ENCODE assay signal across 8 cellular contexts in genomic region chr1:234544094-234544579, GRCh38.
DNase-seq lines count a peak whose midpoint lies in the region; ATAC-seq and TF ChIP-seq lines count a peak whose summit lies in the region.

No MANE protein-coding gene starts in this region.

- H3K27me3 ChIP-seq in breast epithelium: no peaks in the 10 kb centered on the region

- H3K9me3 ChIP-seq in breast epithelium: no peaks in the 10 kb centered on the region

- peaks cover 0 to 20% of the 10 kb centered on the region in 2 donors for H3K4me1 ChIP-seq in breast epithelium

- TF ChIP-seq POLR2A in breast epithelium (IDR thresholded peaks at IDR 0.05): no peak

- TF ChIP-seq CTCF in breast epithelium (IDR thresholded peaks at IDR 0.05): no peak

- ATAC-seq in SK-N-SH treated with all-trans-retinoic acid at 6 μM for 48 hours: peak; percentile 83
- no peak for ATAC-seq in HG03342 (IDR thresholded peaks at IDR 0.05; ENCODE audit: unreplicated experiment)
- ATAC-seq in HG03521 (IDR thresholded peaks at IDR 0.05; ENCODE audit: unreplicated experiment): no peak

- peak overlapping the region; percentile 84 to 86 for H3K27ac ChIP-seq in breast epithelium

- no peaks in the 10 kb centered on the region for H3K36me3 ChIP-seq in breast epithelium

- peak overlapping the region in 1 of 3 donors; percentile 16 for H3K4me3 ChIP-seq in breast epithelium

- intact Hi-C loops in breast epithelium (cut with DNase I; ENCODE audit: low total_unique reads): no loop called here

- DNase-seq in Ammon's horn (ENCODE audit: low spot score) (peak; percentile 92), LHCN-M2 (ENCODE audit: low read depth) (peak; percentile 76), breast epithelium (ENCODE audit: low spot score in 2 of 2) (peak; percentile 58 to 60), kidney glomerular epithelial cell (lab: John Stamatoyannopoulos, UW) (peak; percentile 68)
- peak; percentile 9 to 30 for DNase-seq in stimulated activated CD4-positive, alpha-beta T cell treated with anti-CD3 and anti-CD28 coated beads, Interleukin-1b, Interleukin-23, amount 100 ng/mL, for 4 hours (ENCODE audit: low read depth in 2 of 2)

TF ChIP-seq in SK-N-SH treated with all-trans-retinoic acid at 6 μM for 48 hours, 23 proteins besides CTCF, POLR2A, EP300 and RAD21:
- TF ChIP-seq BACH2 (CRISPR knock-in tag; IDR thresholded peaks at IDR 0.05; ENCODE audit: borderline replicate concordance): 0 out of 2 replicates have a peak, but pooled peaks have one; percentile 25
- no peak for TF ChIP-seq ESRRG (CRISPR knock-in tag; IDR thresholded peaks at IDR 0.05)
- no peak for TF ChIP-seq CSRNP3 (CRISPR knock-in tag; IDR thresholded peaks at IDR 0.05)
- TF ChIP-seq ZC3H10 (CRISPR knock-in tag; IDR thresholded peaks at IDR 0.05): no peak
- TF ChIP-seq CREB5 (CRISPR knock-in tag; IDR thresholded peaks at IDR 0.05; ENCODE audit: low read depth): no peak
- TF ChIP-seq CSDC2 (CRISPR knock-in tag; IDR thresholded peaks at IDR 0.05): peak; percentile 82; the same call in 1 of the 2 replicates
- 0 out of 2 replicates have a peak, but pooled peaks have one; percentile 58 for TF ChIP-seq TSHZ2 (CRISPR knock-in tag; IDR thresholded peaks at IDR 0.05)
- no peak for TF ChIP-seq PPARA (CRISPR knock-in tag; IDR thresholded peaks at IDR 0.05; ENCODE audit: borderline replicate concordance)
- TF ChIP-seq OSR1 (CRISPR knock-in tag; IDR thresholded peaks at IDR 0.05): no peak
- no peak for TF ChIP-seq GLIS3 (CRISPR knock-in tag; IDR thresholded peaks at IDR 0.05)
- no peak for TF ChIP-seq ZNF8 (CRISPR knock-in tag; IDR thresholded peaks at IDR 0.05)
- TF ChIP-seq TCF4 (CRISPR knock-in tag; IDR thresholded peaks at IDR 0.05; ENCODE audit: borderline replicate concordance): peak; percentile 69; the same call in 1 of the 2 replicates
- no peak for TF ChIP-seq ARNTL (CRISPR knock-in tag; IDR thresholded peaks at IDR 0.05; ENCODE audit: borderline replicate concordance, low read depth)
- no peak for TF ChIP-seq ZNF70 (CRISPR knock-in tag; IDR thresholded peaks at IDR 0.05)
- TF ChIP-seq ISL1 (CRISPR knock-in tag; IDR thresholded peaks at IDR 0.05): no peak
- TF ChIP-seq RARB (CRISPR knock-in tag; IDR thresholded peaks at IDR 0.05): no peak
- TF ChIP-seq SNAI2 (CRISPR knock-in tag; IDR thresholded peaks at IDR 0.05): no peak
- TF ChIP-seq ZFP3 (CRISPR knock-in tag; IDR thresholded peaks at IDR 0.05): no peak
- no peak for TF ChIP-seq ZNF565 (CRISPR knock-in tag; conservative IDR thresholded peaks at IDR 0.05; ENCODE audit: low read depth)
- no peak for TF ChIP-seq PATZ1 (CRISPR knock-in tag; IDR thresholded peaks at IDR 0.05; ENCODE audit: borderline replicate concordance)
- TF ChIP-seq POU6F1 (CRISPR knock-in tag; IDR thresholded peaks at IDR 0.05; ENCODE audit: borderline replicate concordance, low read depth): peak; percentile 71; the same call in 1 of the 2 replicates

Comparison
In these comparisons a context has a peak if more than half of its experiments do, and no peak if none do; other contexts are left out.
1. DNase-seq: peak in every context shown above with its lines; median percentile 92 in Ammon's horn; 76 in LHCN-M2; 68 in kidney glomerular epithelial cell; 59 in breast epithelium; 20 in stimulated activated CD4-positive, alpha-beta T cell treated with anti-CD3 and anti-CD28 coated beads, Interleukin-1b, Interleukin-23, amount 100 ng/mL, for 4 hours.